In genomic region chr9:107671588-107671987, GRCh38 we compare ENCODE assay signal across 27 cellular contexts.
"Had no signal": no experiment of that assay in that cellular context is flagged by ENCODE, and none has a peak within 500 bp of the region (broad histone marks: within the 10 kb centered on the region; RNA-seq: fewer than 3 reads in every experiment).

No MANE protein-coding gene starts in this region.

- DNase-seq: effector CD8-positive, alpha-beta T cell; effector memory CD8-positive, alpha-beta T cell; endodermal cell; erythroblast; esophagus squamous epithelium; foreskin fibroblast; foreskin melanocyte; gastrocnemius medialis; glutamatergic neuron; head of caudate nucleus; heart right ventricle; hippocampal formation; left cardiac atrium; left lung; left ventricle myocardium superior; lower lobe of right lung; mesenchymal stem cell; mucosa of descending colon; naive B cell had no signal

- H3K27me3 ChIP-seq: esophagus squamous epithelium, gastrocnemius medialis, heart right ventricle, left lung had no signal

- H3K27ac Mint-ChIP-seq: effector memory CD8-positive, alpha-beta T cell; endodermal cell; mesothelial cell of epicardium had no signal

- H3K4me1 Mint-ChIP-seq: mesothelial cell of epicardium had no signal

- H3K4me1 ChIP-seq: gastrocnemius medialis had no signal

- H3K9me3 ChIP-seq: esophagus squamous epithelium, gastrocnemius medialis, heart right ventricle, left lung, lower lobe of right lung, mucosa of descending colon had no signal

- H3K36me3 ChIP-seq: esophagus squamous epithelium, gastrocnemius medialis, heart right ventricle, left lung, lower lobe of right lung had no signal

- H3K9me3 Mint-ChIP-seq: endodermal cell, mesothelial cell of epicardium, naive B cell had no signal

- FAIRE-seq: colon, endometrium, islet of Langerhans, keratinocyte had no signal

- ATAC-seq: effector memory CD8-positive, alpha-beta T cell; esophagus mucosa; gastrocnemius medialis; heart right ventricle; left cardiac atrium; left lung; left ventricle myocardium superior; lower lobe of right lung; mucosa of descending colon had no signal

- H3K4me3 Mint-ChIP-seq: effector memory CD8-positive, alpha-beta T cell; endodermal cell; mesothelial cell of epicardium; naive B cell had no signal

- H3K27ac ChIP-seq: coronary artery, epithelial cell of prostate, esophagus squamous epithelium, gastrocnemius medialis, heart right ventricle, left lung, lower lobe of right lung had no signal

- H3K36me3 Mint-ChIP-seq: mesothelial cell of epicardium, naive B cell had no signal

- H3K27me3 Mint-ChIP-seq: effector memory CD8-positive, alpha-beta T cell had no signal

- H3K4me3 ChIP-seq: coronary artery, esophagus squamous epithelium, gastrocnemius medialis, heart right ventricle, left lung, lower lobe of right lung, mucosa of descending colon had no signal
